ENCODE assay signal across 8 cellular contexts in the genomic region with DNA sequence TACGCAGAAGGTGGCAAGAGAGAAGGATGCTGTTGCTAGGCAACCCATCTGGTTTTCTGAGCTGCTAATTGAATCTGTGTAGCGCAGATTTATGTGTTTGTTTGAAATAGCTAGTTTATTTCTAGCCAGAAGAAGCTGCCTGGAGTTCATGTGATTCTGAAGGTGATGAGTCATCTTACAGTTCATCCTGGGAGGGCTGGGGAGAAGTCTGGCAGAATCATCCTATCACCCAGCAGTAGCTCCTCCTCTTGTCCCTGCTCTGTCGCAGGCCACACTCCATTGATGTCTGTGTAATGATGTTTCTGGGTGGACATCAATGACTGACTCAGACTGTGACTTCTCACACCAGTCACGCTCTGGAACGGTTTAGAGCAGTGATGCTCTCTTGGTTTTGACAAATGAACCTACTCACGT. TPM values are rescaled to one million over a fixed set of nuclear protein-coding genes. Genes with fewer than 3 reads are reported as not detected.
DNase-seq lines count a peak whose midpoint lies in the region; ATAC-seq and TF ChIP-seq lines count a peak whose summit lies in the region.

No MANE protein-coding gene starts in this region.

- H3K4me1 ChIP-seq in esophagus squamous epithelium = peaks cover 8 to 10% (median 9%) of the 10 kb centered on the region in 3 donors

- H2AFZ ChIP-seq in neural cell (ENCODE audit: low read depth, low read length) = no peak overlapping the region

- H3K27ac ChIP-seq in neural cell (ENCODE audit: low read length) (peak overlapping the region; percentile 23), esophagus squamous epithelium (no peak overlapping the region)

- H3K9me3 ChIP-seq in neural cell (ENCODE audit: low read length) = no peaks in the 10 kb centered on the region
- no peaks in the 10 kb centered on the region for H3K9me3 ChIP-seq in esophagus squamous epithelium

- H3K36me3 Mint-ChIP-seq in chondrocyte (ENCODE audit: low read depth) = no peaks in the 10 kb centered on the region

- no peaks in the 10 kb centered on the region for H4K20me1 ChIP-seq in neural cell (ENCODE audit: insufficient read depth)

- WGBS in esophagus squamous epithelium, 2 donors = 31 to 36% methylated on average over 4 to 6 of the region's 6 CpGs

- no peaks in the 10 kb centered on the region for H3K27me3 ChIP-seq in neural cell (ENCODE audit: insufficient read depth, low read depth, low read length)
- peaks cover 0 to 31% (median 0%) of the 10 kb centered on the region in 4 donors for H3K27me3 ChIP-seq in esophagus squamous epithelium

- no peaks in the 10 kb centered on the region for H3K79me2 ChIP-seq in neural cell (replicated peaks; ENCODE audit: insufficient read depth, low read length)

- DNase-seq in Daoy (ENCODE audit: low read depth) (peak; percentile 57), NCI-H1694 treated with DMSO at 0.1 percent for 48 hours (lab: John Stamatoyannopoulos, UW) (peak; percentile 94), chondrocyte (ENCODE audit: low spot score) (no peak), esophagus squamous epithelium (lab: John Stamatoyannopoulos, UW) (no peak), activated gamma-delta T cell (lab: John Stamatoyannopoulos, UW) (no peak)
- DNase-seq in stimulated activated naive CD8-positive, alpha-beta T cell treated with anti-CD3 and anti-CD28 coated beads, Interleukin-15, amount 100 ng/mL, for 72 hours = no peak
- DNase-seq in stimulated activated naive CD4-positive, alpha-beta T cell treated with Interleukin-2 at 50 U/mL for 16 hours (lab: John Stamatoyannopoulos, UW) = no peak

- H3K4me3 Mint-ChIP-seq in chondrocyte (ENCODE audit: unreplicated experiment) = no peak overlapping the region
- no peak overlapping the region for H3K4me3 Mint-ChIP-seq in stimulated activated naive CD8-positive, alpha-beta T cell treated with anti-CD3 and anti-CD28 coated beads, Interleukin-15, amount 100 ng/mL, for 72 hours

- H3K36me3 ChIP-seq in neural cell (ENCODE audit: insufficient read depth, low read length) (no peaks in the 10 kb centered on the region), esophagus squamous epithelium (no peaks in the 10 kb centered on the region)

- intact Hi-C loops in esophagus squamous epithelium (cut with DNase I) = loop anchor here (10.0 kb wide), 2 partner anchors 55 to 495 kb away; partner anchors contain the start of gene RTCB

- no peak for TF ChIP-seq EP300 in neural cell (conservative IDR thresholded peaks at IDR 0.05; ENCODE audit: poor library complexity, severe bottlenecking)

- no peaks in the 10 kb centered on the region for H3K9me2 ChIP-seq in neural cell (ENCODE audit: insufficient read depth, low read length)

- H3K4me3 ChIP-seq in neural cell (ENCODE audit: low read length) = peak overlapping the region; percentile 20
- no peak overlapping the region for H3K4me3 ChIP-seq in esophagus squamous epithelium

- H3F3A ChIP-seq in neural cell (ENCODE audit: insufficient read depth, low read length, poor library complexity, severe bottlenecking) = no peaks in the 10 kb centered on the region

- peaks cover 16% of the 10 kb centered on the region for H3K27me3 Mint-ChIP-seq in chondrocyte (ENCODE audit: low read depth)
- peaks cover 20% of the 10 kb centered on the region for H3K27me3 Mint-ChIP-seq in stimulated activated naive CD8-positive, alpha-beta T cell treated with anti-CD3 and anti-CD28 coated beads, Interleukin-15, amount 100 ng/mL, for 72 hours

- no peak overlapping the region for H3K9ac ChIP-seq in neural cell (ENCODE audit: low read length)

- H3K4me2 ChIP-seq in neural cell (ENCODE audit: low read length) = no peak overlapping the region

- H3K27ac Mint-ChIP-seq in chondrocyte (ENCODE audit: unreplicated experiment) = peak overlapping the region; percentile 45
- no peak overlapping the region for H3K27ac Mint-ChIP-seq in stimulated activated naive CD8-positive, alpha-beta T cell treated with anti-CD3 and anti-CD28 coated beads, Interleukin-15, amount 100 ng/mL, for 72 hours

- peaks cover 12% of the 10 kb centered on the region for H3K4me1 Mint-ChIP-seq in chondrocyte (ENCODE audit: low read depth)
- H3K4me1 Mint-ChIP-seq in stimulated activated naive CD8-positive, alpha-beta T cell treated with anti-CD3 and anti-CD28 coated beads, Interleukin-15, amount 100 ng/mL, for 72 hours = peaks cover 9% of the 10 kb centered on the region

- ATAC-seq in stimulated activated naive CD8-positive, alpha-beta T cell treated with anti-CD3 and anti-CD28 coated beads, Interleukin-15, amount 100 ng/mL, for 72 hours = no peak

- no peaks in the 10 kb centered on the region for H3K9me3 Mint-ChIP-seq in chondrocyte (ENCODE audit: low read depth)
- no peaks in the 10 kb centered on the region for H3K9me3 Mint-ChIP-seq in stimulated activated naive CD8-positive, alpha-beta T cell treated with anti-CD3 and anti-CD28 coated beads, Interleukin-15, amount 100 ng/mL, for 72 hours

- no peak for TF ChIP-seq POLR2A in esophagus squamous epithelium (IDR thresholded peaks at IDR 0.05)

- TF ChIP-seq CTCF in chondrocyte (IDR thresholded peaks at IDR 0.05) (no peak), neural cell (IDR thresholded peaks at IDR 0.05; ENCODE audit: poor library complexity, severe bottlenecking) (no peak), esophagus squamous epithelium (IDR thresholded peaks at IDR 0.05) (no peak)

- TF ChIP-seq RAD21 in neural cell (conservative IDR thresholded peaks at IDR 0.05) = no peak

TF ChIP-seq in neural cell, 6 proteins besides CTCF, POLR2A, EP300 and RAD21:
- TF ChIP-seq TAF1 (IDR thresholded peaks at IDR 0.05; ENCODE audit: low read depth) (no peak), SMC3 (conservative IDR thresholded peaks at IDR 0.05; ENCODE audit: poor library complexity) (no peak), POLR2AphosphoS5 (IDR thresholded peaks at IDR 0.05) (no peak), REST (IDR thresholded peaks at IDR 0.05; ENCODE audit: borderline replicate concordance) (no peak), EZH2 (IDR thresholded peaks at IDR 0.05; ENCODE audit: borderline replicate concordance, insufficient read depth, low read length, poor library complexity, severe bottlenecking) (no peak), MXI1 (conservative IDR thresholded peaks at IDR 0.05; ENCODE audit: poor library complexity, severe bottlenecking) (no peak)

RNA-seq across cellular contexts. Expression of gene FBXO7, which starts 4.8 kb away (rescaled TPM):
- total RNA-seq in Daoy (2014; rRNA removed; shearing (Covaris generic)) = 83.6 and 97.4 TPM in 2 replicates
- total RNA-seq in chondrocyte = 76.0 to 76.6 TPM (median 76.3 TPM) in 3 replicates
- 50.7 and 51.2 TPM in 2 replicates for polyA plus RNA-seq in neural cell
- 61.6 and 64.5 TPM in 2 replicates for polyA minus RNA-seq in neural cell
- 10 to 100 TPM; 31.8 to 67.1 (median 49.6) TPM for total RNA-seq in esophagus squamous epithelium

RNA-seq across cellular contexts. Expression of gene BPIFC, which starts 5.6 kb away (rescaled TPM):
- total RNA-seq in Daoy (2014; rRNA removed; shearing (Covaris generic)) = 0.17 TPM in 1 of 2 replicates, not detected in the other
- total RNA-seq in chondrocyte (not detected in 3 replicates), esophagus squamous epithelium (1 to 10 TPM in 1 of 4 donors, not detected in 3; 1.4 TPM)
- polyA plus RNA-seq in neural cell = not detected in 2 replicates
- polyA minus RNA-seq in neural cell = not detected in 2 replicates

RNA-seq across cellular contexts. Expression of gene RTCB, which starts 57.8 kb away (rescaled TPM):
- 228 and 258 TPM in 2 replicates for total RNA-seq in Daoy (2014; rRNA removed; shearing (Covaris generic))
- total RNA-seq in chondrocyte = 64.7 to 71.1 TPM (median 66.3 TPM) in 3 replicates
- polyA plus RNA-seq in neural cell = 112 and 121 TPM in 2 replicates
- polyA minus RNA-seq in neural cell = 90.1 and 99.9 TPM in 2 replicates
- total RNA-seq in esophagus squamous epithelium = 10 to 100 TPM; 48.1 to 79.2 (median 70.9) TPM

Comparison
In these comparisons a context has a peak if more than half of its experiments do, and no peak if none do; other contexts are left out.
1. DNase-seq: peak in Daoy (single experiment) and NCI-H1694 treated with DMSO at 0.1 percent for 48 hours (single experiment); none in chondrocyte (single experiment), esophagus squamous epithelium (single experiment), activated gamma-delta T cell (single experiment), stimulated activated naive CD8-positive, alpha-beta T cell treated with anti-CD3 and anti-CD28 coated beads, Interleukin-15, amount 100 ng/mL, for 72 hours (0 of 2) and stimulated activated naive CD4-positive, alpha-beta T cell treated with Interleukin-2 at 50 U/mL for 16 hours (single experiment).